ENCODE assay signal across 19 cellular contexts in genomic region chr4:41580007-41580406, GRCh38. TPM values are rescaled to one million over a fixed set of nuclear protein-coding genes. Genes with fewer than 3 reads are reported as not detected.
DNase-seq lines count a peak whose midpoint lies in the region; ATAC-seq, FAIRE-seq and TF ChIP-seq lines count a peak whose summit lies in the region.
"Had no signal": no experiment of that assay in that cellular context is flagged by ENCODE, and none has a peak within 500 bp of the region (broad histone marks: within the 10 kb centered on the region; RNA-seq: fewer than 3 reads in every experiment).

No MANE protein-coding gene starts in this region.

- CTCF ChIA-PET in PC-3 (lab: Charles Lee): no interaction called here

- H3K9me3 ChIP-seq in WERI-Rb-1 (ENCODE audit: severe bottlenecking) (peaks cover 3% of the 10 kb centered on the region), osteoblast (ENCODE audit: low read depth, low read length) (no peaks in the 10 kb centered on the region), skeletal muscle tissue (ENCODE audit: control insufficient read depth in 3 of 3, low read length in 3 of 3) (no peaks in the 10 kb centered on the region), PC-3 (ENCODE audit: low read length) (no peaks in the 10 kb centered on the region)
- H3K9me3 ChIP-seq: BE2C, Caco-2 had no signal

- no peaks in the 10 kb centered on the region for H3K9me2 ChIP-seq in PC-3 (replicated peaks; ENCODE audit: low read length)

- H3K4me1 Mint-ChIP-seq in stimulated activated memory B cell treated with anti-CD40 and anti-IgM and Interleukin-4, amounts not matched to agents 10 μg/mL and 1 μg/mL and 100 μg/mL, for 72 hours: no peaks in the 10 kb centered on the region

- BruUV-seq in PC-3 (replicated peaks; lab: Mats Ljungman, UMichigan): no TSS peak

- TF ChIP-seq CTCF in D721Med (IDR thresholded peaks at IDR 0.05; ENCODE audit: insufficient read depth, missing control alignments): no peak
- no peak for TF ChIP-seq CTCF in WERI-Rb-1 (IDR thresholded peaks at IDR 0.05; ENCODE audit: low read depth, low read length)
- TF ChIP-seq CTCF in osteoblast (IDR thresholded peaks at IDR 0.05; ENCODE audit: extremely low read depth, low read depth, low read length): no peak
- no peak for TF ChIP-seq CTCF in PC-3 (conservative IDR thresholded peaks at IDR 0.05; ENCODE audit: low read depth, low read length)

- no peak overlapping the region for H3K4me3 Mint-ChIP-seq in stimulated activated memory B cell treated with anti-CD40 and anti-IgM and Interleukin-4, amounts not matched to agents 10 μg/mL and 1 μg/mL and 100 μg/mL, for 72 hours
- H3K4me3 Mint-ChIP-seq: CD4-positive, alpha-beta T cell had no signal

- ATAC-seq in stimulated activated memory B cell treated with anti-CD40 and anti-IgM and Interleukin-4, amounts not matched to agents 10 μg/mL and 1 μg/mL and 100 μg/mL, for 72 hours: no peak
- ATAC-seq in PC-3 (no peak), HG03565 (IDR thresholded peaks at IDR 0.05; ENCODE audit: unreplicated experiment) (no peak)

- POLR2A ChIA-PET in PC-3 (lab: Charles Lee; ENCODE audit: unreplicated experiment): no interaction called here

- H3K79me2 ChIP-seq in osteoblast (ENCODE audit: insufficient read depth, low read length): no peaks in the 10 kb centered on the region
- no peaks in the 10 kb centered on the region for H3K79me2 ChIP-seq in PC-3 (ENCODE audit: low read length)

- H3K9ac ChIP-seq in skeletal muscle tissue (ENCODE audit: low read depth in 1 of 3, low read length in 3 of 3): no peak overlapping the region
- no peak overlapping the region for H3K9ac ChIP-seq in PC-3 (ENCODE audit: low read length)

- H3K27ac ChIP-seq in WERI-Rb-1 (peak overlapping the region; percentile 70), osteoblast (ENCODE audit: low read depth, low read length) (no peak overlapping the region), skeletal muscle tissue (ENCODE audit: low read depth, low read length) (peak overlapping the region; percentile 63), PC-3 (ENCODE audit: low read length) (no peak overlapping the region)
- H3K27ac ChIP-seq: HL-60 had no signal

- H3K36me3 ChIP-seq in WERI-Rb-1 (no peaks in the 10 kb centered on the region), osteoblast (ENCODE audit: insufficient read depth, low read length) (no peaks in the 10 kb centered on the region), skeletal muscle tissue (ENCODE audit: control insufficient read depth in 3 of 3, insufficient read depth in 3 of 3, low read length in 3 of 3) (no peaks in the 10 kb centered on the region), PC-3 (ENCODE audit: low read depth, low read length) (no peaks in the 10 kb centered on the region)

- H3K4me2 ChIP-seq in osteoblast (ENCODE audit: insufficient read depth, low read length) (no peak overlapping the region), PC-3 (ENCODE audit: low read length) (no peak overlapping the region)

- H3K4me1 ChIP-seq in osteoblast (ENCODE audit: insufficient read depth, low read length): no peaks in the 10 kb centered on the region
- H3K4me1 ChIP-seq in skeletal muscle tissue (ENCODE audit: control insufficient read depth in 3 of 3, insufficient read depth in 3 of 3, low read length in 3 of 3): peaks cover 0 to 34% (median 13%) of the 10 kb centered on the region in 3 donors
- peaks cover 9% of the 10 kb centered on the region for H3K4me1 ChIP-seq in PC-3 (ENCODE audit: insufficient read depth, low read length)
- H3K4me1 ChIP-seq: BE2C, Caco-2 had no signal

- no peak overlapping the region for H2AFZ ChIP-seq in osteoblast (ENCODE audit: low read length)
- H2AFZ ChIP-seq in PC-3 (ENCODE audit: low read length): no peak overlapping the region

- no peak overlapping the region for H3K4me3 ChIP-seq in WERI-Rb-1 (ENCODE audit: low read depth, low read length)
- no peak overlapping the region for H3K4me3 ChIP-seq in osteoblast (ENCODE audit: insufficient read depth, low read length)
- no peak overlapping the region for H3K4me3 ChIP-seq in skeletal muscle tissue (ENCODE audit: low read length in 3 of 3)
- no peak overlapping the region for H3K4me3 ChIP-seq in PC-3 (ENCODE audit: low read length)

- no peaks in the 10 kb centered on the region for H3K36me3 Mint-ChIP-seq in stimulated activated memory B cell treated with anti-CD40 and anti-IgM and Interleukin-4, amounts not matched to agents 10 μg/mL and 1 μg/mL and 100 μg/mL, for 72 hours

- H3K27me3 Mint-ChIP-seq in stimulated activated memory B cell treated with anti-CD40 and anti-IgM and Interleukin-4, amounts not matched to agents 10 μg/mL and 1 μg/mL and 100 μg/mL, for 72 hours: no peaks in the 10 kb centered on the region
- H3K27me3 Mint-ChIP-seq: CD4-positive, alpha-beta T cell had no signal

- FAIRE-seq in D721Med (lab: Jason Lieb, UNC): peak; percentile 80

- no peaks in the 10 kb centered on the region for H4K20me1 ChIP-seq in osteoblast (ENCODE audit: insufficient read depth, low read length)
- H4K20me1 ChIP-seq in PC-3 (ENCODE audit: low read length): no peaks in the 10 kb centered on the region

- intact Hi-C loops in PC-3 (cut with micrococcal nuclease): no loop called here

- H3K27me3 ChIP-seq in WERI-Rb-1 (ENCODE audit: insufficient read depth, low read depth, severe bottlenecking): no peaks in the 10 kb centered on the region
- H3K27me3 ChIP-seq in osteoblast (ENCODE audit: insufficient read depth, low read length): no peaks in the 10 kb centered on the region
- H3K27me3 ChIP-seq in skeletal muscle tissue (ENCODE audit: control insufficient read depth in 3 of 3, insufficient read depth in 3 of 3, low read length in 3 of 3): no peaks in the 10 kb centered on the region
- no peaks in the 10 kb centered on the region for H3K27me3 ChIP-seq in PC-3 (ENCODE audit: low read length)
- H3K27me3 ChIP-seq: BE2C had no signal

- no peak overlapping the region for H3K27ac Mint-ChIP-seq in stimulated activated memory B cell treated with anti-CD40 and anti-IgM and Interleukin-4, amounts not matched to agents 10 μg/mL and 1 μg/mL and 100 μg/mL, for 72 hours
- H3K27ac Mint-ChIP-seq: CD4-positive, alpha-beta T cell had no signal

- peaks cover 5% of the 10 kb centered on the region for H3K9me3 Mint-ChIP-seq in stimulated activated memory B cell treated with anti-CD40 and anti-IgM and Interleukin-4, amounts not matched to agents 10 μg/mL and 1 μg/mL and 100 μg/mL, for 72 hours

- peaks cover 3% of the 10 kb centered on the region for H3F3A ChIP-seq in PC-3 (ENCODE audit: low read length, unreplicated experiment)

- DNase-seq in D721Med (ENCODE audit: insufficient read length, low spot score) (no peak), WERI-Rb-1 (no peak), osteoblast (ENCODE audit: insufficient read length, low spot score, missing footprints) (peak; percentile 21), PC-3 (no peak), T1000 (lab: John Stamatoyannopoulos, UW) (no peak)
- DNase-seq: ACHN; BE2C; C1 segment of cervical spinal cord; Caco-2; CD4-positive, alpha-beta T cell; DMS153; DMS79; GDM1; GOT3; H7 had no signal

RNA-seq across cellular contexts. Expression of gene LIMCH1, which starts 42.0 kb away (rescaled TPM):
- total RNA-seq in osteoblast (6.5 and 9.0 TPM in 2 replicates), skeletal muscle tissue (87.2 TPM), PC-3 (2014; rRNA removed) (19.7 and 27.1 TPM in 2 replicates)
- total RNA-seq: CD4-positive, alpha-beta T cell had no signal

Comparison
In these comparisons a context has a peak if more than half of its experiments do, and no peak if none do; other contexts are left out.
1. H3K27ac ChIP-seq: peak in WERI-Rb-1 (single experiment) and skeletal muscle tissue (single experiment); none in osteoblast (single experiment) and PC-3 (single experiment).